8 cellular contexts compared by ENCODE assay signal in genomic region chr9:88990721-88991065, GRCh38. TPM values are rescaled to one million over a fixed set of nuclear protein-coding genes. Genes with fewer than 3 reads are reported as not detected.
DNase-seq lines count a peak whose midpoint lies in the region; TF ChIP-seq lines count a peak whose summit lies in the region.

No MANE protein-coding gene starts in this region.

- no peak overlapping the region for H3K14ac ChIP-seq in mesenchymal stem cell (ENCODE audit: low read length in 2 of 2)

- H3K9me3 ChIP-seq in mesenchymal stem cell (ENCODE audit: control insufficient read depth, low read length) (no peaks in the 10 kb centered on the region), thymus (ENCODE audit: control insufficient read depth) (no peaks in the 10 kb centered on the region)

- H3K9me3 Mint-ChIP-seq in T-helper 2 cell treated with Interferon-gamma antibody and Interleukin-4, amounts not matched to agents 5 μg/mL and 100 μg/mL, for 36 hours = peaks cover 3% of the 10 kb centered on the region

- no peak overlapping the region for H2AK5ac ChIP-seq in mesenchymal stem cell (ENCODE audit: low read length, severe bottlenecking)

- no peak overlapping the region for H2BK5ac ChIP-seq in mesenchymal stem cell (ENCODE audit: low read depth, low read length, poor library complexity, severe bottlenecking)

- H3K27ac ChIP-seq in coronary artery (peak overlapping the region; percentile 91 to 98), mesenchymal stem cell (ENCODE audit: low read length, poor library complexity, severe bottlenecking) (no peak overlapping the region), thymus (ENCODE audit: low read depth) (no peak overlapping the region)

- H3K4me1 ChIP-seq in mesenchymal stem cell (ENCODE audit: control insufficient read depth, insufficient read depth, low read depth, low read length) (peaks cover 10% of the 10 kb centered on the region), thymus (ENCODE audit: control insufficient read depth, insufficient read depth, low read length) (peaks cover 30% of the 10 kb centered on the region)

- peak overlapping the region; percentile 74 for H2AFZ ChIP-seq in mesenchymal stem cell (ENCODE audit: low read depth, low read length)

- peak overlapping the region; percentile 74 for H3K9ac ChIP-seq in mesenchymal stem cell (ENCODE audit: low read length)

- H3K79me1 ChIP-seq in mesenchymal stem cell (replicated peaks; ENCODE audit: low read length, poor library complexity, severe bottlenecking) = peaks cover 13% of the 10 kb centered on the region

- H3K23ac ChIP-seq in mesenchymal stem cell (ENCODE audit: low read length in 2 of 2) = peak overlapping the region in 1 of 2 experiments; percentile 70

- no peak for DNase-seq in T-helper 2 cell treated with Interferon-gamma antibody and Interleukin-4, amounts not matched to agents 5 μg/mL and 100 μg/mL, for 36 hours (ENCODE audit: low spot score)
- no peak for DNase-seq in T-helper 2 cell
- DNase-seq in coronary artery (ENCODE audit: low spot score) = no peak
- no peak for DNase-seq in mesenchymal stem cell
- DNase-seq in KBM-7 = no peak
- DNase-seq in stimulated activated CD4-positive, alpha-beta T cell treated with anti-CD3 and anti-CD28 coated beads, Interleukin-2, amount 100 ng/mL, for 48 hours = no peak
- no peak for DNase-seq in SKM-1 (lab: John Stamatoyannopoulos, UW; ENCODE audit: unreplicated experiment)

- H2BK12ac ChIP-seq in mesenchymal stem cell (ENCODE audit: low read length in 2 of 2) = peak overlapping the region; percentile 7 to 88

- H2BK15ac ChIP-seq in mesenchymal stem cell (ENCODE audit: low read depth, poor library complexity, severe bottlenecking) = peak overlapping the region; percentile 65

- no peak for TF ChIP-seq CTCF in coronary artery (IDR thresholded peaks at IDR 0.05)

- H3K36me3 Mint-ChIP-seq in T-helper 2 cell treated with Interferon-gamma antibody and Interleukin-4, amounts not matched to agents 5 μg/mL and 100 μg/mL, for 36 hours (ENCODE audit: low read depth) = no peaks in the 10 kb centered on the region

- H2BK120ac ChIP-seq in mesenchymal stem cell (ENCODE audit: low read depth, low read length) = no peak overlapping the region

- peak overlapping the region in 1 of 2 experiments; percentile 53 for H3K4ac ChIP-seq in mesenchymal stem cell (ENCODE audit: low read depth in 1 of 2, low read length in 2 of 2)

- peak overlapping the region; percentile 55 for H3K4me3 Mint-ChIP-seq in T-helper 2 cell treated with Interferon-gamma antibody and Interleukin-4, amounts not matched to agents 5 μg/mL and 100 μg/mL, for 36 hours

- H4K8ac ChIP-seq in mesenchymal stem cell (ENCODE audit: low read length) = peak overlapping the region; percentile 45

- H4K91ac ChIP-seq in mesenchymal stem cell (ENCODE audit: low read length) = no peak overlapping the region

- peak overlapping the region; percentile 99 for H3K4me2 ChIP-seq in mesenchymal stem cell (ENCODE audit: low read length, poor library complexity, severe bottlenecking)

- WGBS in mesenchymal stem cell = 2% methylated on average over 22 of the region's 22 CpGs
- WGBS in thymus = 33% methylated on average over 22 of the region's 22 CpGs

- in situ Hi-C loops in KBM-7 (cut with MboI; ENCODE audit: low pct_unique_long_range_greater_than_20kb, low sequenced_read_pairs) = loop anchor here (25.0 kb wide), 1 partner anchor 403 kb away; no protein-coding TSS in a partner anchor

- H3K27me3 ChIP-seq in mesenchymal stem cell (ENCODE audit: control insufficient read depth in 1 of 2, insufficient read depth in 1 of 2, low read length in 2 of 2) (no peaks in the 10 kb centered on the region), thymus (ENCODE audit: control insufficient read depth, insufficient read depth) (no peaks in the 10 kb centered on the region)

- H3K18ac ChIP-seq in mesenchymal stem cell (ENCODE audit: low read depth in 1 of 2, low read length in 2 of 2) = peak overlapping the region; percentile 50 to 83

- H3K36me3 ChIP-seq in mesenchymal stem cell (ENCODE audit: control insufficient read depth in 1 of 2, insufficient read depth in 2 of 2, low read depth in 1 of 2, low read length in 2 of 2) (peaks cover 0 to 3% of the 10 kb centered on the region in 2 experiments), thymus (ENCODE audit: control insufficient read depth, insufficient read depth) (peaks cover 17% of the 10 kb centered on the region)

- peaks cover 32% of the 10 kb centered on the region for H3K4me1 Mint-ChIP-seq in T-helper 2 cell treated with Interferon-gamma antibody and Interleukin-4, amounts not matched to agents 5 μg/mL and 100 μg/mL, for 36 hours (ENCODE audit: low read depth)

- peak overlapping the region; percentile 16 for H3K27ac Mint-ChIP-seq in T-helper 2 cell treated with Interferon-gamma antibody and Interleukin-4, amounts not matched to agents 5 μg/mL and 100 μg/mL, for 36 hours

- peaks cover 7% of the 10 kb centered on the region for H3K27me3 Mint-ChIP-seq in T-helper 2 cell treated with Interferon-gamma antibody and Interleukin-4, amounts not matched to agents 5 μg/mL and 100 μg/mL, for 36 hours (ENCODE audit: low read depth)

- peak overlapping the region; percentile 99 for H3K4me3 ChIP-seq in coronary artery
- peak overlapping the region; percentile 74 to 84 for H3K4me3 ChIP-seq in mesenchymal stem cell (ENCODE audit: insufficient read depth in 1 of 2, low read depth in 1 of 2, low read length in 2 of 2)
- H3K4me3 ChIP-seq in thymus (ENCODE audit: low read length) = peak overlapping the region; percentile 84

RNA-seq across cellular contexts. Expression of gene S1PR3, which starts 0.6 kb away (rescaled TPM):
- polyA plus RNA-seq in mesenchymal stem cell (2013, experiment 1 of 2) = 71.1 TPM
- polyA plus RNA-seq in mesenchymal stem cell (2013, experiment 2 of 2) = 71.6 TPM
- 4.7 TPM for polyA plus RNA-seq in thymus

Comparison
In these comparisons a context has a peak if more than half of its experiments do, and no peak if none do; other contexts are left out.
1. H3K27ac ChIP-seq: peak in coronary artery (2 of 2); none in mesenchymal stem cell (single experiment) and thymus (single experiment).
2. Peak in every context shown above with its lines, with median percentiles within 50 percentile points of each other: H3K4me3 ChIP-seq.